8 cellular contexts compared by ENCODE assay signal in the genomic region with DNA sequence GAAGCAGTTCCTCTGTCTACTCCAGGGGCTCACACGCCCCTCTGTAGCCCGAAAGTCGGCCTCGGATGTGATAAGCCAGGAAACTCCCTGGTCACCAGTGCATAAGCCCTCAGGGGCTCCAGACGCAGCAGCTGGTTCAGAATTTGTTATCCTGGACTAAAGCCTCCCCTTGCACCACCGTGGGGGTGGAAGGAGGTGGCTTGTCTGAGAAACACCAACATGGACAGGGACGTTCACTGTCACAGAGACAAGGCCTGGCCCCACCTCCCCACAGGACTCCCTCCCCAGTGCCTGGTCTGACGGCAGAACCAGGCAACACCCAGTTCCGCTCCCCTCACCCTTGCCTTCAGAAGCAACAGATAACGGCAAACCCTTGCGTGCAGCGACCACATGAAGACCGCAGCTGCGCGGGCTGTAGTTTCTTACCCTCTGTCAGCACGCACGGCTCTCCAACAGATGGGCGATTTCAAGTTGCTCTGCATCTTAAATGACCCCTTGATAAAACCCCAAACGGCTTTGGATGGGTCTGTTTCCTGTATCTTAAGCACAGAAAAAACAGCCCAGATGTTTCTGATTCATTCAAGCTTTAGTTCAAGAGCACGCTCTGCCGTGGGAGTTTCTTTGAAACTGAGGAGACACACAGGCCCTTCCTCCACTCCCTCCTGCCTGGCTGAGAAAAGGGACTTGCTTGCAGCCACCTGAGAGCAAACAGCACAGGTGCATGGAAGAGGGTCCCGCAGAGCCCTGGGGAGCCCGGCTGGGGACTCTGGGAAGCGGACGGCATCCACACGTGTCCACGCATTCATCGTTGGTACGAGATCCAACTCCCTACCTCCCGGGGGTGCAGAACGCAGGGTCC.
DNase-seq lines count a peak whose midpoint lies in the region; TF ChIP-seq lines count a peak whose summit lies in the region.

No MANE protein-coding gene starts in this region.

- TF ChIP-seq CTCF in HFF-Myc (IDR thresholded peaks at IDR 0.05; ENCODE audit: low read depth, low read length, missing control alignments): no peak
- no peak for TF ChIP-seq CTCF in nephron progenitor cell (IDR thresholded peaks at IDR 0.05)

- H3K4me1 Mint-ChIP-seq in nephron progenitor cell: peaks cover 38% of the 10 kb centered on the region

- no peak overlapping the region for H3K4me3 Mint-ChIP-seq in nephron progenitor cell

- peak; percentile 71 for DNase-seq in GM03348 (ENCODE audit: low spot score)
- DNase-seq in HFF-Myc (ENCODE audit: extremely low read depth, low read depth): peak; percentile 86
- DNase-seq in NOMO-1 (lab: John Stamatoyannopoulos, UW; ENCODE audit: unreplicated experiment in 2 of 2): peak; percentile 92 to 95
- peak; percentile 77 for DNase-seq in amniotic epithelial cell (ENCODE audit: low read depth)
- no peak for DNase-seq in nephron progenitor cell
- no peak for DNase-seq in LoVo (ENCODE audit: low spot score)
- no peak for DNase-seq in SHP77 treated with DMSO at 0.1 percent for 48 hours (lab: John Stamatoyannopoulos, UW)
- no peak for DNase-seq in hippocampal formation (lab: John Stamatoyannopoulos, UW)

- peak overlapping the region; percentile 33 for H3K27ac Mint-ChIP-seq in nephron progenitor cell

- H3K36me3 Mint-ChIP-seq in nephron progenitor cell (ENCODE audit: low read depth): peaks cover 6% of the 10 kb centered on the region

- H3K4me3 ChIP-seq in HFF-Myc (replicated peaks; ENCODE audit: low read depth, low read length): peak overlapping the region; percentile 16; the same call in 1 of the 2 replicates

- peaks cover 11% of the 10 kb centered on the region for H3K9me3 Mint-ChIP-seq in nephron progenitor cell

- H3K27me3 Mint-ChIP-seq in nephron progenitor cell (ENCODE audit: low read depth, poor library complexity): peaks cover 6% of the 10 kb centered on the region

Comparison
In these comparisons a context has a peak if more than half of its experiments do, and no peak if none do; other contexts are left out.
1. DNase-seq: peak in GM03348 (single experiment), HFF-Myc (single experiment), NOMO-1 (2 of 2) and amniotic epithelial cell (single experiment); none in nephron progenitor cell (single experiment), LoVo (single experiment), SHP77 treated with DMSO at 0.1 percent for 48 hours (single experiment) and hippocampal formation (0 of 2).